1 cellular context compared by ENCODE assay signal in the genomic region with DNA sequence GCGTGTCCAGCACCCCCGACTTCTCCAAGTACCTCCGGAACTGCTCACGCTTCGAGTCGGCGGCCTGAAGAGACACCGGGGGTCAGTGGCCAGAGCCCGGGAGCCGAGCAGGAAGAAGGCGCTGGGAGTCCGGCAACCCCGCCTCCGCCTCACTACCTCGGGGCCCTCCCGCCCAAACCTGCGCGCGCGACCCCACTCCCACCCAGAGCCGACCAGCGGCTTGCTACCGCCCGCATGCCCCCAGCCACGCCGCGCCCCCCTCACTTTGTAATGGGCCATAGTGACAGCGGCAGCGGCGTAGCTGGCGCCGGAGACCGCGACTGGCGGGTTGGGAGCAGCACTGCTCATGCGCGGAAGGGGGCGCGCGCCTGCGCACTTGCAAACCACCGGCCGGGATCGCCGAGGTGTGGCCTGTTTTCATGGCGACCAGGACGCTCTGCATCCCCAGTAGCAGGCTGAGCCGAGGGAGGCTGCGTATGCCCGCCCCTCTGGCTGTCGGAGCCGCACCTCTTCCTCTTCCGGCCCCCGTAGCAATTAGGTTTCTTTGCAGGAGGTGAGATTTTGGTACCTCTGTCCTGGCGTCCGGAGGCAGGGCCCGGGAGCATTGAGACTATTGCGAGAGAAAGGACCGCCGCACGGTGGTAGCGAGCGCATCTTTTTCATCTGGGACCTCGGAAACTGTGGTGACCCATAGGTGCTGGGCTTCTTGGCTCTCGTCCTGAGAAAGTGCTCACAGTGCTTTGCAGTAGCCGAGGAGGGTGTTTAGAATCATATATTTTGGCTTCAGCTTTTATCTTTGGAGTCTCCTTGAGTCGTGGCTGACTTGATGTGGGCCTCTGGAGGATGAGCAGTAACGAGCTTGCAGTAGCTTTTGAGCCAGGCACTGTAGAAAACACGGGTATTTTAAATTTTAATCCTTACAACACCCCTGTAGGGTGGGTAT.
A peak's percentile ranks its signal among the peaks of the same experiment; 100 is the strongest.
TF ChIP-seq lines count a peak whose summit lies in the region.

A gene with protein sequence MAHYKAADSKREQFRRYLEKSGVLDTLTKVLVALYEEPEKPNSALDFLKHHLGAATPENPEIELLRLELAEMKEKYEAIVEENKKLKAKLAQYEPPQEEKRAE (minus strand): TSS at position 322 of the 943 bp plus-strand sequence. CDS start 43 bp downstream, at position 279.

TF ChIP-seq in K562, 482 proteins besides CTCF, POLR2A, EP300 and RAD21 (continued from another document and continues in another):
- TF ChIP-seq, protein P1, sequence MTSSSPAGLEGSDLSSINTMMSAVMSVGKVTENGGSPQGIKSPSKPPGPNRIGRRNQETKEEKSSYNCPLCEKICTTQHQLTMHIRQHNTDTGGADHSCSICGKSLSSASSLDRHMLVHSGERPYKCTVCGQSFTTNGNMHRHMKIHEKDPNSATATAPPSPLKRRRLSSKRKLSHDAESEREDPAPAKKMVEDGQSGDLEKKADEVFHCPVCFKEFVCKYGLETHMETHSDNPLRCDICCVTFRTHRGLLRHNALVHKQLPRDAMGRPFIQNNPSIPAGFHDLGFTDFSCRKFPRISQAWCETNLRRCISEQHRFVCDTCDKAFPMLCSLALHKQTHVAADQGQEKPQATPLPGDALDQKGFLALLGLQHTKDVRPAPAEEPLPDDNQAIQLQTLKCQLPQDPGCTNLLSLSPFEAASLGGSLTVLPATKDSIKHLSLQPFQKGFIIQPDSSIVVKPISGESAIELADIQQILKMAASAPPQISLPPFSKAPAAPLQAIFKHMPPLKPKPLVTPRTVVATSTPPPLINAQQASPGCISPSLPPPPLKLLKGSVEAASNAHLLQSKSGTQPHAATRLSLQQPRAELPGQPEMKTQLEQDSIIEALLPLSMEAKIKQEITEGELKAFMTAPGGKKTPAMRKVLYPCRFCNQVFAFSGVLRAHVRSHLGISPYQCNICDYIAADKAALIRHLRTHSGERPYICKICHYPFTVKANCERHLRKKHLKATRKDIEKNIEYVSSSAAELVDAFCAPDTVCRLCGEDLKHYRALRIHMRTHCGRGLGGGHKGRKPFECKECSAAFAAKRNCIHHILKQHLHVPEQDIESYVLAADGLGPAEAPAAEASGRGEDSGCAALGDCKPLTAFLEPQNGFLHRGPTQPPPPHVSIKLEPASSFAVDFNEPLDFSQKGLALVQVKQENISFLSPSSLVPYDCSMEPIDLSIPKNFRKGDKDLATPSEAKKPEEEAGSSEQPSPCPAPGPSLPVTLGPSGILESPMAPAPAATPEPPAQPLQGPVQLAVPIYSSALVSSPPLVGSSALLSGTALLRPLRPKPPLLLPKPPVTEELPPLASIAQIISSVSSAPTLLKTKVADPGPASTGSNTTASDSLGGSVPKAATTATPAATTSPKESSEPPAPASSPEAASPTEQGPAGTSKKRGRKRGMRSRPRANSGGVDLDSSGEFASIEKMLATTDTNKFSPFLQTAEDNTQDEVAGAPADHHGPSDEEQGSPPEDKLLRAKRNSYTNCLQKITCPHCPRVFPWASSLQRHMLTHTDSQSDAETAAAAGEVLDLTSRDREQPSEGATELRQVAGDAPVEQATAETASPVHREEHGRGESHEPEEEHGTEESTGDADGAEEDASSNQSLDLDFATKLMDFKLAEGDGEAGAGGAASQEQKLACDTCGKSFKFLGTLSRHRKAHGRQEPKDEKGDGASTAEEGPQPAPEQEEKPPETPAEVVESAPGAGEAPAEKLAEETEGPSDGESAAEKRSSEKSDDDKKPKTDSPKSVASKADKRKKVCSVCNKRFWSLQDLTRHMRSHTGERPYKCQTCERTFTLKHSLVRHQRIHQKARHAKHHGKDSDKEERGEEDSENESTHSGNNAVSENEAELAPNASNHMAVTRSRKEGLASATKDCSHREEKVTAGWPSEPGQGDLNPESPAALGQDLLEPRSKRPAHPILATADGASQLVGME (CRISPR knock-in tag; IDR thresholded peaks at IDR 0.05) = 0 out of 2 replicates have a peak, but pooled peaks have one; percentile 22
- no peak for TF ChIP-seq ZNF707 (CRISPR knock-in tag; conservative IDR thresholded peaks at IDR 0.05)
- TF ChIP-seq, protein P2, sequence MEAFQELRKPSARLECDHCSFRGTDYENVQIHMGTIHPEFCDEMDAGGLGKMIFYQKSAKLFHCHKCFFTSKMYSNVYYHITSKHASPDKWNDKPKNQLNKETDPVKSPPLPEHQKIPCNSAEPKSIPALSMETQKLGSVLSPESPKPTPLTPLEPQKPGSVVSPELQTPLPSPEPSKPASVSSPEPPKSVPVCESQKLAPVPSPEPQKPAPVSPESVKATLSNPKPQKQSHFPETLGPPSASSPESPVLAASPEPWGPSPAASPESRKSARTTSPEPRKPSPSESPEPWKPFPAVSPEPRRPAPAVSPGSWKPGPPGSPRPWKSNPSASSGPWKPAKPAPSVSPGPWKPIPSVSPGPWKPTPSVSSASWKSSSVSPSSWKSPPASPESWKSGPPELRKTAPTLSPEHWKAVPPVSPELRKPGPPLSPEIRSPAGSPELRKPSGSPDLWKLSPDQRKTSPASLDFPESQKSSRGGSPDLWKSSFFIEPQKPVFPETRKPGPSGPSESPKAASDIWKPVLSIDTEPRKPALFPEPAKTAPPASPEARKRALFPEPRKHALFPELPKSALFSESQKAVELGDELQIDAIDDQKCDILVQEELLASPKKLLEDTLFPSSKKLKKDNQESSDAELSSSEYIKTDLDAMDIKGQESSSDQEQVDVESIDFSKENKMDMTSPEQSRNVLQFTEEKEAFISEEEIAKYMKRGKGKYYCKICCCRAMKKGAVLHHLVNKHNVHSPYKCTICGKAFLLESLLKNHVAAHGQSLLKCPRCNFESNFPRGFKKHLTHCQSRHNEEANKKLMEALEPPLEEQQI (IDR thresholded peaks at IDR 0.05) = no peak
- peak; percentile 56 for TF ChIP-seq KDM5B (IDR thresholded peaks at IDR 0.05; ENCODE audit: insufficient replicate concordance, low read depth, low read length)
- TF ChIP-seq NBN (IDR thresholded peaks at IDR 0.05; ENCODE audit: low read depth) = no peak
- no peak for TF ChIP-seq DPF2 (IDR thresholded peaks at IDR 0.05)
- TF ChIP-seq BRD9 (IDR thresholded peaks at IDR 0.05; ENCODE audit: low read depth, partially characterized antibody) = no peak
- TF ChIP-seq NFE2 (IDR thresholded peaks at IDR 0.05; ENCODE audit: low read depth) = no peak
- TF ChIP-seq ZNF57 (CRISPR knock-in tag; IDR thresholded peaks at IDR 0.05) = no peak
- TF ChIP-seq PHTF2 (CRISPR knock-in tag; IDR thresholded peaks at IDR 0.05) = no peak
- TF ChIP-seq, protein P3, sequence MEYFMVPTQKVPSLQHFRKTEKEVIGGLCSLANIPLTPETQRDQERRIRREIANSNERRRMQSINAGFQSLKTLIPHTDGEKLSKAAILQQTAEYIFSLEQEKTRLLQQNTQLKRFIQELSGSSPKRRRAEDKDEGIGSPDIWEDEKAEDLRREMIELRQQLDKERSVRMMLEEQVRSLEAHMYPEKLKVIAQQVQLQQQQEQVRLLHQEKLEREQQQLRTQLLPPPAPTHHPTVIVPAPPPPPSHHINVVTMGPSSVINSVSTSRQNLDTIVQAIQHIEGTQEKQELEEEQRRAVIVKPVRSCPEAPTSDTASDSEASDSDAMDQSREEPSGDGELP (CRISPR knock-in tag; IDR thresholded peaks at IDR 0.05; ENCODE audit: borderline replicate concordance) = peak; percentile 76
- TF ChIP-seq, protein P4, sequence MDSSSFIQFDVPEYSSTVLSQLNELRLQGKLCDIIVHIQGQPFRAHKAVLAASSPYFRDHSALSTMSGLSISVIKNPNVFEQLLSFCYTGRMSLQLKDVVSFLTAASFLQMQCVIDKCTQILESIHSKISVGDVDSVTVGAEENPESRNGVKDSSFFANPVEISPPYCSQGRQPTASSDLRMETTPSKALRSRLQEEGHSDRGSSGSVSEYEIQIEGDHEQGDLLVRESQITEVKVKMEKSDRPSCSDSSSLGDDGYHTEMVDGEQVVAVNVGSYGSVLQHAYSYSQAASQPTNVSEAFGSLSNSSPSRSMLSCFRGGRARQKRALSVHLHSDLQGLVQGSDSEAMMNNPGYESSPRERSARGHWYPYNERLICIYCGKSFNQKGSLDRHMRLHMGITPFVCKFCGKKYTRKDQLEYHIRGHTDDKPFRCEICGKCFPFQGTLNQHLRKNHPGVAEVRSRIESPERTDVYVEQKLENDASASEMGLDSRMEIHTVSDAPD (CRISPR knock-in tag; IDR thresholded peaks at IDR 0.05) = no peak
- TF ChIP-seq, protein P5, sequence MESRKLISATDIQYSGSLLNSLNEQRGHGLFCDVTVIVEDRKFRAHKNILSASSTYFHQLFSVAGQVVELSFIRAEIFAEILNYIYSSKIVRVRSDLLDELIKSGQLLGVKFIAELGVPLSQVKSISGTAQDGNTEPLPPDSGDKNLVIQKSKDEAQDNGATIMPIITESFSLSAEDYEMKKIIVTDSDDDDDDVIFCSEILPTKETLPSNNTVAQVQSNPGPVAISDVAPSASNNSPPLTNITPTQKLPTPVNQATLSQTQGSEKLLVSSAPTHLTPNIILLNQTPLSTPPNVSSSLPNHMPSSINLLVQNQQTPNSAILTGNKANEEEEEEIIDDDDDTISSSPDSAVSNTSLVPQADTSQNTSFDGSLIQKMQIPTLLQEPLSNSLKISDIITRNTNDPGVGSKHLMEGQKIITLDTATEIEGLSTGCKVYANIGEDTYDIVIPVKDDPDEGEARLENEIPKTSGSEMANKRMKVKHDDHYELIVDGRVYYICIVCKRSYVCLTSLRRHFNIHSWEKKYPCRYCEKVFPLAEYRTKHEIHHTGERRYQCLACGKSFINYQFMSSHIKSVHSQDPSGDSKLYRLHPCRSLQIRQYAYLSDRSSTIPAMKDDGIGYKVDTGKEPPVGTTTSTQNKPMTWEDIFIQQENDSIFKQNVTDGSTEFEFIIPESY (CRISPR knock-in tag; IDR thresholded peaks at IDR 0.05) = peak; percentile 59; the same call in 1 of the 2 replicates
- peak; percentile 74 for TF ChIP-seq HMGN3 (IDR thresholded peaks at IDR 0.05; ENCODE audit: borderline replicate concordance, extremely low read depth, insufficient read length, low read depth, low read length)
- TF ChIP-seq, protein P6, sequence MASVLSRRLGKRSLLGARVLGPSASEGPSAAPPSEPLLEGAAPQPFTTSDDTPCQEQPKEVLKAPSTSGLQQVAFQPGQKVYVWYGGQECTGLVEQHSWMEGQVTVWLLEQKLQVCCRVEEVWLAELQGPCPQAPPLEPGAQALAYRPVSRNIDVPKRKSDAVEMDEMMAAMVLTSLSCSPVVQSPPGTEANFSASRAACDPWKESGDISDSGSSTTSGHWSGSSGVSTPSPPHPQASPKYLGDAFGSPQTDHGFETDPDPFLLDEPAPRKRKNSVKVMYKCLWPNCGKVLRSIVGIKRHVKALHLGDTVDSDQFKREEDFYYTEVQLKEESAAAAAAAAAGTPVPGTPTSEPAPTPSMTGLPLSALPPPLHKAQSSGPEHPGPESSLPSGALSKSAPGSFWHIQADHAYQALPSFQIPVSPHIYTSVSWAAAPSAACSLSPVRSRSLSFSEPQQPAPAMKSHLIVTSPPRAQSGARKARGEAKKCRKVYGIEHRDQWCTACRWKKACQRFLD (CRISPR knock-in tag; IDR thresholded peaks at IDR 0.05) = no peak
- TF ChIP-seq PRMT5 (CRISPR knock-in tag; IDR thresholded peaks at IDR 0.05) = no peak
- peak; percentile 90 for TF ChIP-seq POLR2B (IDR thresholded peaks at IDR 0.05; ENCODE audit: low read depth, partially characterized antibody)
- no peak for TF ChIP-seq RNF2 (IDR thresholded peaks at IDR 0.05)
- no peak for TF ChIP-seq FOXA3 (CRISPR knock-in tag; conservative IDR thresholded peaks at IDR 0.05 in 1 of 2, IDR thresholded peaks at IDR 0.05 in 1 of 2)
- TF ChIP-seq, protein P7, sequence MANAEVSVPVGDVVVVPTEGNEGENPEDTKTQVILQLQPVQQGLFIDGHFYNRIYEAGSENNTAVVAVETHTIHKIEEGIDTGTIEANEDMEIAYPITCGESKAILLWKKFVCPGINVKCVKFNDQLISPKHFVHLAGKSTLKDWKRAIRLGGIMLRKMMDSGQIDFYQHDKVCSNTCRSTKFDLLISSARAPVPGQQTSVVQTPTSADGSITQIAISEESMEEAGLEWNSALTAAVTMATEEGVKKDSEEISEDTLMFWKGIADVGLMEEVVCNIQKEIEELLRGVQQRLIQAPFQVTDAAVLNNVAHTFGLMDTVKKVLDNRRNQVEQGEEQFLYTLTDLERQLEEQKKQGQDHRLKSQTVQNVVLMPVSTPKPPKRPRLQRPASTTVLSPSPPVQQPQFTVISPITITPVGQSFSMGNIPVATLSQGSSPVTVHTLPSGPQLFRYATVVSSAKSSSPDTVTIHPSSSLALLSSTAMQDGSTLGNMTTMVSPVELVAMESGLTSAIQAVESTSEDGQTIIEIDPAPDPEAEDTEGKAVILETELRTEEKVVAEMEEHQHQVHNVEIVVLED (CRISPR knock-in tag; IDR thresholded peaks at IDR 0.05) = peak; percentile 40; the same call in 1 of the 2 replicates
- TF ChIP-seq CBFB (CRISPR knock-in tag; IDR thresholded peaks at IDR 0.05) = 0 out of 2 replicates have a peak, but pooled peaks have one; percentile 64
- TF ChIP-seq EWSR1 (IDR thresholded peaks at IDR 0.05; ENCODE audit: borderline replicate concordance, low read depth, partially characterized antibody) = no peak
- TF ChIP-seq CTBP1 (IDR thresholded peaks at IDR 0.05; ENCODE audit: borderline replicate concordance) = peak; percentile 86
- TF ChIP-seq ERF (CRISPR knock-in tag; IDR thresholded peaks at IDR 0.05) = no peak
- TF ChIP-seq ETV6 (IDR thresholded peaks at IDR 0.05; ENCODE audit: borderline replicate concordance in 1 of 2, low read depth in 2 of 2, low read length in 1 of 2) = no peak
- no peak for TF ChIP-seq ETV6 (CRISPR knock-in tag; IDR thresholded peaks at IDR 0.05; ENCODE audit: borderline replicate concordance)
- no peak for TF ChIP-seq MBD2 (IDR thresholded peaks at IDR 0.05; ENCODE audit: borderline replicate concordance, low read depth)
- no peak for TF ChIP-seq ZEB2 (IDR thresholded peaks at IDR 0.05)
- TF ChIP-seq TFAM (CRISPR knock-in tag; conservative IDR thresholded peaks at IDR 0.05) = no peak
- TF ChIP-seq RBM34 (IDR thresholded peaks at IDR 0.05; ENCODE audit: borderline replicate concordance, insufficient read depth, low read length) = peak; percentile 30; the same call in 1 of the 2 replicates
- TF ChIP-seq STAT5B (CRISPR knock-in tag; IDR thresholded peaks at IDR 0.05) = no peak
- TF ChIP-seq SP2 (IDR thresholded peaks at IDR 0.05; ENCODE audit: extremely low read depth, low read depth, low read length, poor library complexity, severe bottlenecking) = peak; percentile 28
- no peak for TF ChIP-seq TRIM24 (IDR thresholded peaks at IDR 0.05)
- no peak for TF ChIP-seq SMAD1 (IDR thresholded peaks at IDR 0.05; ENCODE audit: low read depth, low read length, partially characterized antibody)
- TF ChIP-seq LARP7 (IDR thresholded peaks at IDR 0.05) = no peak
- TF ChIP-seq, protein P8, sequence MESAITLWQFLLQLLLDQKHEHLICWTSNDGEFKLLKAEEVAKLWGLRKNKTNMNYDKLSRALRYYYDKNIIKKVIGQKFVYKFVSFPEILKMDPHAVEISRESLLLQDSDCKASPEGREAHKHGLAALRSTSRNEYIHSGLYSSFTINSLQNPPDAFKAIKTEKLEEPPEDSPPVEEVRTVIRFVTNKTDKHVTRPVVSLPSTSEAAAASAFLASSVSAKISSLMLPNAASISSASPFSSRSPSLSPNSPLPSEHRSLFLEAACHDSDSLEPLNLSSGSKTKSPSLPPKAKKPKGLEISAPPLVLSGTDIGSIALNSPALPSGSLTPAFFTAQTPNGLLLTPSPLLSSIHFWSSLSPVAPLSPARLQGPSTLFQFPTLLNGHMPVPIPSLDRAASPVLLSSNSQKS (CRISPR knock-in tag; IDR thresholded peaks at IDR 0.05) = no peak
- 0 out of 2 replicates have a peak, but pooled peaks have one; percentile 16 for TF ChIP-seq TAF15 (IDR thresholded peaks at IDR 0.05; ENCODE audit: low read depth, low read length)
- TF ChIP-seq ZNF699 (CRISPR knock-in tag; IDR thresholded peaks at IDR 0.05; ENCODE audit: insufficient replicate concordance) = no peak
- no peak for TF ChIP-seq YBX1 (IDR thresholded peaks at IDR 0.05)
- TF ChIP-seq, protein P9, sequence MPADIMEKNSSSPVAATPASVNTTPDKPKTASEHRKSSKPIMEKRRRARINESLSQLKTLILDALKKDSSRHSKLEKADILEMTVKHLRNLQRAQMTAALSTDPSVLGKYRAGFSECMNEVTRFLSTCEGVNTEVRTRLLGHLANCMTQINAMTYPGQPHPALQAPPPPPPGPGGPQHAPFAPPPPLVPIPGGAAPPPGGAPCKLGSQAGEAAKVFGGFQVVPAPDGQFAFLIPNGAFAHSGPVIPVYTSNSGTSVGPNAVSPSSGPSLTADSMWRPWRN (IDR thresholded peaks at IDR 0.05; ENCODE audit: low read depth) = no peak
